ENCODE assay signal across 24 cellular contexts in the genomic region with DNA sequence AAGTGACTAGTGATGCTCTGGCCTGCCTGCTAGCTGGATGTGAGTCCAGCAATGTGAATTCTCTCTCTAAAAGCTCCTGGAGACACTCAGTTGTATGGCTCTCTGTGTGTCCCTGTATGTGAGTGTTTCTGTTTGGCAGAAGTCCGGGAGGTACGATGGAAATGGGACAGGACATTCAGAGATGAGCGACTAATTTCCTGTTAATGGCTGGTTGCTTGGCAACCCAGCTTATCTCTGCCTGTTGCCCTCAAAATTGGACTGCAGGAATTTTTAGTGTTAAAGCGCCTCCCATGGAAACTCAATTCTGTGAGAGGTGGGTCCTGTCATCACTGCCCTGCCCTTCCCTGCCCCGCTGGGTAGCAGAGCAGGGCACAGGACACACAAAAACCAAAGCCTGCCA.
DNase-seq lines count a peak whose midpoint lies in the region; ATAC-seq and TF ChIP-seq lines count a peak whose summit lies in the region.
"Had no signal": no experiment of that assay in that cellular context is flagged by ENCODE, and none has a peak within 500 bp of the region (broad histone marks: within the 10 kb centered on the region; RNA-seq: fewer than 3 reads in every experiment).

No MANE protein-coding gene starts in this region.

- ATAC-seq in SK-N-SH treated with all-trans-retinoic acid at 6 μM for 48 hours = peak; percentile 13; the same call in 1 of the 3 replicates
- no peak for ATAC-seq in GM18517 (IDR thresholded peaks at IDR 0.05; ENCODE audit: unreplicated experiment)
- no peak for ATAC-seq in HG03280 (IDR thresholded peaks at IDR 0.05; ENCODE audit: unreplicated experiment)
- ATAC-seq: effector memory CD8-positive, alpha-beta T cell; left colon; PC-3; stimulated activated effector memory CD8-positive, alpha-beta T cell treated with anti-CD3 and anti-CD28 coated beads, Interleukin-12 subunit alpha, Interleukin-12 subunit beta, amount 100 ng/mL, for 72 hours had no signal

- peak; percentile 20 for DNase-seq in AG08395 (ENCODE audit: low spot score)
- DNase-seq in ELR (ENCODE audit: low read depth) = peak; percentile 47
- peak; percentile 79 for DNase-seq in islet precursor cell
- no peak for DNase-seq in caudate nucleus (lab: John Stamatoyannopoulos, UW)
- DNase-seq in mucosa of gallbladder (ENCODE audit: low spot score) = no peak
- DNase-seq: activated B cell treated with CpG ODN at 0.5 μM for 24 hours; activated CD8-positive, alpha-beta memory T cell treated with anti-CD3 and anti-CD28 coated beads for 24 hours; activated naive CD4-positive, alpha-beta T cell treated with anti-CD3 and anti-CD28 coated beads for 36 hours; activated T-cell treated with anti-CD3 and anti-CD28 coated beads, Interleukin-2, amount 50 U/mL, for 48 hours; cerebellar nuclear complex; COR-L47; effector memory CD8-positive, alpha-beta T cell; left colon; MG63; NCI-H1436; NCI-H82; PC-3; posterior cingulate gyrus; SJCRH30; testis had no signal

- no peak overlapping the region for H3K27ac ChIP-seq in caudate nucleus (ENCODE audit: low read depth, low read length)
- H3K27ac ChIP-seq: SJCRH30, testis had no signal

TF ChIP-seq in SK-N-SH treated with all-trans-retinoic acid at 6 μM for 48 hours, 23 proteins besides CTCF, POLR2A, EP300 and RAD21:
- TF ChIP-seq TCF4 (CRISPR knock-in tag; IDR thresholded peaks at IDR 0.05; ENCODE audit: borderline replicate concordance) (peak; percentile 18; the same call in 1 of the 2 replicates), ISL1 (CRISPR knock-in tag; IDR thresholded peaks at IDR 0.05) (peak; percentile 20; the same call in 1 of the 2 replicates), ESRRG (CRISPR knock-in tag; IDR thresholded peaks at IDR 0.05) (no peak)
- TF ChIP-seq, protein P1, sequence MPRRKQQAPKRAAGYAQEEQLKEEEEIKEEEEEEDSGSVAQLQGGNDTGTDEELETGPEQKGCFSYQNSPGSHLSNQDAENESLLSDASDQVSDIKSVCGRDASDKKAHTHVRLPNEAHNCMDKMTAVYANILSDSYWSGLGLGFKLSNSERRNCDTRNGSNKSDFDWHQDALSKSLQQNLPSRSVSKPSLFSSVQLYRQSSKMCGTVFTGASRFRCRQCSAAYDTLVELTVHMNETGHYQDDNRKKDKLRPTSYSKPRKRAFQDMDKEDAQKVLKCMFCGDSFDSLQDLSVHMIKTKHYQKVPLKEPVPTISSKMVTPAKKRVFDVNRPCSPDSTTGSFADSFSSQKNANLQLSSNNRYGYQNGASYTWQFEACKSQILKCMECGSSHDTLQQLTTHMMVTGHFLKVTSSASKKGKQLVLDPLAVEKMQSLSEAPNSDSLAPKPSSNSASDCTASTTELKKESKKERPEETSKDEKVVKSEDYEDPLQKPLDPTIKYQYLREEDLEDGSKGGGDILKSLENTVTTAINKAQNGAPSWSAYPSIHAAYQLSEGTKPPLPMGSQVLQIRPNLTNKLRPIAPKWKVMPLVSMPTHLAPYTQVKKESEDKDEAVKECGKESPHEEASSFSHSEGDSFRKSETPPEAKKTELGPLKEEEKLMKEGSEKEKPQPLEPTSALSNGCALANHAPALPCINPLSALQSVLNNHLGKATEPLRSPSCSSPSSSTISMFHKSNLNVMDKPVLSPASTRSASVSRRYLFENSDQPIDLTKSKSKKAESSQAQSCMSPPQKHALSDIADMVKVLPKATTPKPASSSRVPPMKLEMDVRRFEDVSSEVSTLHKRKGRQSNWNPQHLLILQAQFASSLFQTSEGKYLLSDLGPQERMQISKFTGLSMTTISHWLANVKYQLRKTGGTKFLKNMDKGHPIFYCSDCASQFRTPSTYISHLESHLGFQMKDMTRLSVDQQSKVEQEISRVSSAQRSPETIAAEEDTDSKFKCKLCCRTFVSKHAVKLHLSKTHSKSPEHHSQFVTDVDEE (CRISPR knock-in tag; IDR thresholded peaks at IDR 0.05) = peak; percentile 37; the same call in 1 of the 2 replicates

Comparison
In these comparisons a context has a peak if more than half of its experiments do, and no peak if none do; other contexts are left out.
1. DNase-seq: peak in AG08395 (single experiment), ELR (single experiment) and islet precursor cell (single experiment); none in caudate nucleus (0 of 61) and mucosa of gallbladder (single experiment).